ENCODE assay signal across 8 cellular contexts in genomic region chr11:117098269-117099231, GRCh38. TPM values are rescaled to one million over a fixed set of nuclear protein-coding genes. Genes with fewer than 3 reads are reported as not detected.
DNase-seq lines count a peak whose midpoint lies in the region; TF ChIP-seq lines count a peak whose summit lies in the region.

Gene SIK3 (minus strand): TSS chr11:117098428. CDS start chr11:117098415, 13 bp downstream.

- H3K4me1 ChIP-seq in HEK293 (ENCODE audit: control insufficient read depth, insufficient read depth, low read length) (no peaks in the 10 kb centered on the region), suprapubic skin (peaks cover 49% of the 10 kb centered on the region)

- peak within 1 kb of the TSS; percentile 85 for H3K27ac Mint-ChIP-seq in activated naive CD4-positive, alpha-beta T cell treated with anti-CD3 and anti-CD28 coated beads, Interleukin-2, amount 10 ng/mL, durations not matched to agents 7 days and 5 days

- peak within 1 kb of the TSS; percentile 93 for H3K9ac ChIP-seq in SK-N-MC (ENCODE audit: insufficient read length)

- POLR2A ChIA-PET in HEK293 (lab: Yijun Ruan, JAX), result interaction anchor here (0.6 to 2.5 kb wide), 4 partner anchors 47 to 307 kb away, joined by 3 to 7 read pairs (median 4); partner anchors contain the start of genes APOA5 and PAFAH1B2

- H3K4me1 Mint-ChIP-seq in activated naive CD4-positive, alpha-beta T cell treated with anti-CD3 and anti-CD28 coated beads, Interleukin-2, amount 10 ng/mL, durations not matched to agents 7 days and 5 days, result peaks cover 46% of the 10 kb centered on the region

- no peaks in the 10 kb centered on the region for H3K27me3 Mint-ChIP-seq in activated naive CD4-positive, alpha-beta T cell treated with anti-CD3 and anti-CD28 coated beads, Interleukin-2, amount 10 ng/mL, durations not matched to agents 7 days and 5 days

- under 1% methylated on average over 19 of the region's 78 CpGs for WGBS in suprapubic skin

- peak; percentile 75 for TF ChIP-seq CTCF in HEK293 (tag by site-specific recombination; IDR thresholded peaks at IDR 0.05)
- TF ChIP-seq CTCF in suprapubic skin (IDR thresholded peaks at IDR 0.05), result peak in 1 of 2 donors; percentile 15

- TF ChIP-seq POLR2A in suprapubic skin (IDR thresholded peaks at IDR 0.05), result peak; percentile 21 to 83

- no peaks in the 10 kb centered on the region for H3K27me3 ChIP-seq in suprapubic skin

- peak; percentile 88 for DNase-seq in GDM1 (lab: John Stamatoyannopoulos, UW)
- DNase-seq in MV-4-11 (lab: John Stamatoyannopoulos, UW), result peak; percentile 81
- DNase-seq in SK-N-MC (ENCODE audit: low read depth, low spot score), result no peak
- DNase-seq in activated naive CD4-positive, alpha-beta T cell treated with anti-CD3 and anti-CD28 coated beads, Interleukin-2, amount 10 ng/mL, durations not matched to agents 7 days and 5 days, result peak; percentile 93
- peak; percentile 99 for DNase-seq in germinal center (ENCODE audit: low spot score)
- DNase-seq in occipital lobe (lab: John Stamatoyannopoulos, UW), result peak; percentile 85
- peak; percentile 95 to 96 for DNase-seq in suprapubic skin (ENCODE audit: low spot score in 2 of 2)

- H3K36me3 ChIP-seq in HEK293 (ENCODE audit: control insufficient read depth in 2 of 2, insufficient read depth in 1 of 2, low read length in 2 of 2) (no peaks in the 10 kb centered on the region), SK-N-MC (ENCODE audit: insufficient read depth, low read length) (no peaks in the 10 kb centered on the region), suprapubic skin (no peaks in the 10 kb centered on the region)

- H3K9me3 ChIP-seq in HEK293 (ENCODE audit: control insufficient read depth, insufficient read depth, low read depth, low read length) (no peaks in the 10 kb centered on the region), SK-N-MC (ENCODE audit: low read depth, low read length) (no peaks in the 10 kb centered on the region), suprapubic skin (no peaks in the 10 kb centered on the region)

- CTCF ChIA-PET in HEK293 (lab: Yijun Ruan, JAX), result interaction anchor here (0.6 to 2.0 kb wide), 6 partner anchors 9 to 263 kb away, joined by 3 to 12 read pairs (median 4); no protein-coding TSS in a partner anchor
- CTCF ChIA-PET in activated naive CD4-positive, alpha-beta T cell treated with anti-CD3 and anti-CD28 coated beads, Interleukin-2, amount 10 ng/mL, durations not matched to agents 7 days and 5 days (lab: Charles Lee), result interaction anchor here (0.8 to 3.7 kb wide), 11 partner anchors 81 to 363 kb away, joined by 3 to 20 read pairs (median 4); no protein-coding TSS in a partner anchor

- peak within 1 kb of the TSS; percentile 91 for H3K4me3 Mint-ChIP-seq in activated naive CD4-positive, alpha-beta T cell treated with anti-CD3 and anti-CD28 coated beads, Interleukin-2, amount 10 ng/mL, durations not matched to agents 7 days and 5 days

- H3K36me3 Mint-ChIP-seq in activated naive CD4-positive, alpha-beta T cell treated with anti-CD3 and anti-CD28 coated beads, Interleukin-2, amount 10 ng/mL, durations not matched to agents 7 days and 5 days, result peaks cover 4% of the 10 kb centered on the region

- no peak for TF ChIP-seq EP300 in suprapubic skin (IDR thresholded peaks at IDR 0.05)

- peak within 1 kb of the TSS; percentile 96 for H3K4me3 ChIP-seq in HEK293 (ENCODE audit: low read depth, low read length)
- peak within 1 kb of the TSS; percentile 84 for H3K4me3 ChIP-seq in SK-N-MC
- peak within 1 kb of the TSS; percentile 78 for H3K4me3 ChIP-seq in suprapubic skin

- no peaks in the 10 kb centered on the region for H3K9me3 Mint-ChIP-seq in activated naive CD4-positive, alpha-beta T cell treated with anti-CD3 and anti-CD28 coated beads, Interleukin-2, amount 10 ng/mL, durations not matched to agents 7 days and 5 days

- peak within 1 kb of the TSS; percentile 81 for H3K27ac ChIP-seq in HEK293 (ENCODE audit: extremely low read depth, low read depth, low read length)
- H3K27ac ChIP-seq in SK-N-MC, result peak within 1 kb of the TSS; percentile 75
- H3K27ac ChIP-seq in suprapubic skin, result peak within 1 kb of the TSS; percentile 97

TF ChIP-seq in HEK293, 187 proteins besides CTCF, POLR2A, EP300 and RAD21 (continues in another document):
- TF ChIP-seq GLIS2 (tag by site-specific recombination; IDR thresholded peaks at IDR 0.05) (peak; percentile 85), ZNF701 (tag by site-specific recombination; IDR thresholded peaks at IDR 0.05) (no peak), ZNF394 (tag by site-specific recombination; IDR thresholded peaks at IDR 0.05; ENCODE audit: borderline replicate concordance) (no peak; the same call in 1 of the 2 replicates), TCF7L2 (IDR thresholded peaks at IDR 0.05; ENCODE audit: borderline replicate concordance, low read depth, low read length) (no peak), BCL11A (tag by site-specific recombination; IDR thresholded peaks at IDR 0.05; ENCODE audit: low read depth) (no peak), ZNF514 (tag by site-specific recombination; IDR thresholded peaks at IDR 0.05) (no peak), SALL2 (tag by site-specific recombination; IDR thresholded peaks at IDR 0.05; ENCODE audit: borderline replicate concordance) (no peak), ZSCAN18 (tag by site-specific recombination; IDR thresholded peaks at IDR 0.05) (no peak), ZNF558 (tag by site-specific recombination; IDR thresholded peaks at IDR 0.05) (no peak), ZNF302 (tag by site-specific recombination; IDR thresholded peaks at IDR 0.05; ENCODE audit: low read depth) (no peak), ZNF571 (tag by site-specific recombination; IDR thresholded peaks at IDR 0.05) (no peak), ZNF366 (tag by site-specific recombination; conservative IDR thresholded peaks at IDR 0.05) (no peak), OVOL3 (tag by site-specific recombination; IDR thresholded peaks at IDR 0.05) (no peak), ZNF433 (tag by site-specific recombination; IDR thresholded peaks at IDR 0.05; ENCODE audit: low read depth) (no peak), ZBTB11 (tag by site-specific recombination; conservative IDR thresholded peaks at IDR 0.05; ENCODE audit: low read depth) (0 out of 2 replicates have a peak, but pooled peaks have one; percentile 11), KLF8 (tag by site-specific recombination; IDR thresholded peaks at IDR 0.05) (peak; percentile 17; the same call in 1 of the 2 replicates)

RNA-seq across cellular contexts. Expression of gene SIK3, which starts in this region (rescaled TPM):
- total RNA-seq in occipital lobe (29.9 TPM), suprapubic skin (10 to 100 TPM; 31.6 to 60.8 (median 37.5) TPM)
